8 cellular contexts compared by ENCODE assay signal in the genomic region with DNA sequence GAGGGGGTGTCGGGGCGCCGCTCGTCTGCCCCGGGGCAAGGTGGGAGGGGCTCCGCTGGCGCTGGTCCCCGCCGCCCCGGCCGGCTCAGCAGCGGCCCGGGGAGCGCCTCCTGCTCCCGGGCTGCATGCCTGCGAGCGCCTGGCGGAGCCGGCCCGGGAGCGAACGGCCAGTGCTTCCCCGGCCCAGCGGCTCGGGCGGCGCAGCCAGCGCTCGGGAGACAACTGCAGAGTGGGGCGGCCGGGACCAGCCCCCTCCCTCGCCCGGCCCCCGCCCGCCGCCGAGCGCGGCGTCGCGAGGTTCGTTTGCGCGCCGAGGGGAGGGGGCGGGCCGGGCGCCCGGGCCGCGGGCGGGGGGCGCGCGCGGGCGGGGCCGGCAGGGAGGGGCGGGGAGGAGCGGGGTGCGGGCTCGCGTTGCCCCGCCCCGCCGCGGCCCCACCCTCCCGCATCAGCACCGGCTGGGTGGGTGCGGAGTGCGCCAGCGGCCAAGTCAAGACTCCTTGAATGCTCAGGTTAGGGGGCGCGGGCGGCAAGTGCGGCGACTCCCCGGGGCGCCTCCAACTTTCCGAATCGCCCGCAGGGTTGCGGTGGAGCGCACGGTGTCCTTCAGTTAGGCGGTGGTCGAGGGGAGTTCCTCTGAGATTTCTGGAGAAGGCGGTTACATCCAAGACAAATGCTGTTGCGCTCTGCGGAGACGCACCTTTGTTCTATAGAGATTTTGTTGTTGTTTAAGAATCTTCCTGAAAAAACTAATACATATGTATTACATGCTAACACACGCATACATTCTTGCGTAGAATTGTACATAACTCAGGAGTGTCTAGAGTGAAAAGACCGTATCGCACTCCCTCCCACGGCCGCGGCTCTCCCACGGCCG. TPM values are rescaled to one million over a fixed set of nuclear protein-coding genes. Genes with fewer than 3 reads are reported as not detected.
A peak's percentile ranks its signal among the peaks of the same experiment; 100 is the strongest.
DNase-seq lines count a peak whose midpoint lies in the region; ATAC-seq, FAIRE-seq and TF ChIP-seq lines count a peak whose summit lies in the region.

A gene with protein sequence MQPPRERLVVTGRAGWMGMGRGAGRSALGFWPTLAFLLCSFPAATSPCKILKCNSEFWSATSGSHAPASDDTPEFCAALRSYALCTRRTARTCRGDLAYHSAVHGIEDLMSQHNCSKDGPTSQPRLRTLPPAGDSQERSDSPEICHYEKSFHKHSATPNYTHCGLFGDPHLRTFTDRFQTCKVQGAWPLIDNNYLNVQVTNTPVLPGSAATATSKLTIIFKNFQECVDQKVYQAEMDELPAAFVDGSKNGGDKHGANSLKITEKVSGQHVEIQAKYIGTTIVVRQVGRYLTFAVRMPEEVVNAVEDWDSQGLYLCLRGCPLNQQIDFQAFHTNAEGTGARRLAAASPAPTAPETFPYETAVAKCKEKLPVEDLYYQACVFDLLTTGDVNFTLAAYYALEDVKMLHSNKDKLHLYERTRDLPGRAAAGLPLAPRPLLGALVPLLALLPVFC (minus strand): TSS at position 231 of the 874 bp plus-strand sequence. CDS start 279 bp downstream, outside the sequence.

- FAIRE-seq in urothelium cell line (lab: Jason Lieb, UNC): no peak

- no peaks in the 10 kb centered on the region for H3K36me3 ChIP-seq in mucosa of descending colon (ENCODE audit: low read depth)

- intact Hi-C loops in mucosa of descending colon (cut with DNase I, micrococcal nuclease): no loop called here

- no peaks in the 10 kb centered on the region for H3K9me3 ChIP-seq in mucosa of descending colon

- H3K4me1 ChIP-seq in mucosa of descending colon (ENCODE audit: low read depth): peaks cover 14% of the 10 kb centered on the region

- TF ChIP-seq CTCF in mucosa of descending colon (IDR thresholded peaks at IDR 0.05): no peak

- peak; percentile 32 for ATAC-seq in GM19351 (IDR thresholded peaks at IDR 0.05; ENCODE audit: unreplicated experiment)
- ATAC-seq in mucosa of descending colon: peak; percentile 26
- no peak for ATAC-seq in HG02610 (IDR thresholded peaks at IDR 0.05; ENCODE audit: unreplicated experiment)

- no peak within 1 kb of the TSS for H3K4me3 ChIP-seq in mucosa of descending colon

- DNase-seq in NCI-H2227 (lab: John Stamatoyannopoulos, UW; ENCODE audit: unreplicated experiment): peak; percentile 74
- DNase-seq in ecto neural progenitor cell (ENCODE audit: low spot score): peak; percentile 82
- no peak for DNase-seq in mucosa of descending colon
- DNase-seq in urothelium cell line (ENCODE audit: low spot score): peak; percentile 55
- no peak for DNase-seq in stimulated activated naive CD4-positive, alpha-beta T cell (lab: John Stamatoyannopoulos, UW)
- no peak for DNase-seq in SKM-1 treated with dmso at 0.1 percent for 144 hours (lab: John Stamatoyannopoulos, UW; ENCODE audit: unreplicated experiment)

RNA-seq across cellular contexts. Expression of the gene that starts here (rescaled TPM):
- 10 to 100 TPM in 2 of 3 donors, 1 to 10 TPM in 1; 2.8 to 88.4 (median 10.6) TPM for total RNA-seq in mucosa of descending colon

Comparison
In these comparisons a context has a peak if more than half of its experiments do, and no peak if none do; other contexts are left out.
1. DNase-seq: peak in NCI-H2227 (single experiment), ecto neural progenitor cell (single experiment) and urothelium cell line (single experiment); none in mucosa of descending colon (0 of 3), stimulated activated naive CD4-positive, alpha-beta T cell (0 of 6) and SKM-1 treated with dmso at 0.1 percent for 144 hours (single experiment).